8 cellular contexts compared by ENCODE assay signal in the genomic region with DNA sequence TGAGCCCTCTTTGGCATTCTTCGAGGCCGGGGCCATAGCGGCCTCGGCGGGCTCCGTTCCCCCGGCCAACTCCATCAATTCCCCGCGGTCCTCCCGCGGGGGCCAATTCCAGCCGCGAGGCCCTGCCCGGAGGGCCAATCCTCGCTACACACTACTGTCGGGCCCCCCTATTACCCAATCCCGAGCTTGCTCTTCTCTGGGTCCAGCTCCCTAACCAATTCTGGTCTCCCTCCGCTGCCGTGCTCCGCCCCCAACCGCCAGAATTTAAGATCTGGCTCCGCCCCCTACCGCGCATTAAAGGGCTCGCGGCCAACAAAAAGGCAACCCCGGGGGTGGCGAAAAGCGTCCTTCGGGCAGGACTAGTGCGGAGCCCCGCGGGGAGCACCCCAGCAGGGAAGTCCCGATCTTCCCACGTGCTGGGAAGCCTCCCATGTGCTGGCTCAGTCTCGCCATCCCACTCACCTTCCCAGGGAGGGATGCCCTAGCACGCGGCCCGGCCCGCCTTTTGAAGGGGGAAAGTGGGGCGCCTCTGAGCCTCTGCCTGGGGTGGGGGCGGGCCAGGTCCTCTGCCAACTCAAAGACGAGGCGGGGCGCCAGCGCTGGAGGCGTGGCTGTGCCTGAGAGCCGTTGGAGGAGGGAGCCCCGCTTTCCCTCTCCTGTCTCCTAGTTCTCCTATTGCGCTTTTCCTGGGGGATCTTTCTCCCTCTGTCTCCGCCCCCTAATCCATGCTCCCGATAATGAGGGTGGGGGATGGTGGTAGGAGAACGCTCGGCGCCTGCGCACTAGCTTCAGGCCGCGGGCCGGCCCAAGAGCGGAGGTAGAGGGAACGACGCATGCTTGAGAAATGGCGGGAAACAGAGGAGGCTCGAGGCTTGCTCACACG.
DNase-seq lines count a peak whose midpoint lies in the region; ATAC-seq lines count a peak whose summit lies in the region.

No MANE protein-coding gene starts in this region.

- ATAC-seq in GM18520 (IDR thresholded peaks at IDR 0.05; ENCODE audit: unreplicated experiment) (peak; percentile 78), HG02981 (IDR thresholded peaks at IDR 0.05; ENCODE audit: unreplicated experiment) (peak; percentile 91)

- peak overlapping the region; percentile 83 for H3K27ac ChIP-seq in cingulate gyrus (ENCODE audit: low read depth, low read length)
- peak overlapping the region; percentile 82 for H3K27ac ChIP-seq in layer of hippocampus (ENCODE audit: low read depth, low read length)

- peak; percentile 70 for DNase-seq in NCI-H2171 treated with DMSO at 0.1 percent for 48 hours (lab: John Stamatoyannopoulos, UW)
- peak; percentile 92 to 95 for DNase-seq in activated CD4-positive, alpha-beta T cell treated with anti-CD3 and anti-CD28 coated beads for 4 hours
- peak; percentile 87 to 93 for DNase-seq in stimulated activated CD4-positive, alpha-beta T cell treated with anti-CD3 and anti-CD28 coated beads, Interleukin-15, amount 100 ng/mL, for 48 hours (ENCODE audit: low read depth in 2 of 2)
- no peak for DNase-seq in cortex of kidney (lab: John Stamatoyannopoulos, UW)

- H3K27me3 ChIP-seq in layer of hippocampus (ENCODE audit: control insufficient read depth, insufficient read depth, low read length), result no peaks in the 10 kb centered on the region
